Comparison of ENCODE assay signal across 17 cellular contexts in genomic region chr7:35909870-35910357, GRCh38.
DNase-seq lines count a peak whose midpoint lies in the region; ATAC-seq and TF ChIP-seq lines count a peak whose summit lies in the region.
"Had no signal": no experiment of that assay in that cellular context is flagged by ENCODE, and none has a peak within 500 bp of the region (broad histone marks: within the 10 kb centered on the region; RNA-seq: fewer than 3 reads in every experiment).

No MANE protein-coding gene starts in this region.

- H3K4me2 ChIP-seq in neural progenitor cell, result no peak overlapping the region

- no peak for ATAC-seq in HG02885 (IDR thresholded peaks at IDR 0.05; ENCODE audit: poor library complexity, unreplicated experiment)

- H3K4me1 Mint-ChIP-seq in CD8-positive, alpha-beta memory T cell, result peaks cover 6 to 7% (median 7%) of the 10 kb centered on the region in 3 donors
- H3K4me1 Mint-ChIP-seq in neural progenitor cell, result peaks cover 14% of the 10 kb centered on the region

- H3K9ac ChIP-seq in neural progenitor cell, result no peak overlapping the region

- peaks cover 11 to 33% (median 19%) of the 10 kb centered on the region in 3 donors for H3K36me3 Mint-ChIP-seq in CD8-positive, alpha-beta memory T cell
- no peaks in the 10 kb centered on the region for H3K36me3 Mint-ChIP-seq in neural progenitor cell

- H3K4me3 ChIP-seq in CD8-positive, alpha-beta memory T cell (ENCODE audit: low read length), result no peak overlapping the region
- H3K4me3 ChIP-seq in neural progenitor cell, result no peak overlapping the region

- no peaks in the 10 kb centered on the region for H3K27me3 Mint-ChIP-seq in CD8-positive, alpha-beta memory T cell
- peaks cover 4% of the 10 kb centered on the region for H3K27me3 Mint-ChIP-seq in neural progenitor cell (ENCODE audit: insufficient read depth, low read depth)

- H3K36me3 ChIP-seq in CD8-positive, alpha-beta memory T cell (ENCODE audit: insufficient read depth, low read length), result no peaks in the 10 kb centered on the region
- H3K36me3 ChIP-seq in neural progenitor cell, result peaks cover 1% of the 10 kb centered on the region

- H3K27ac ChIP-seq in CD8-positive, alpha-beta memory T cell (ENCODE audit: low read depth, low read length), result no peak overlapping the region
- peak overlapping the region; percentile 76 for H3K27ac ChIP-seq in cingulate gyrus (ENCODE audit: low read depth, low read length)
- H3K27ac ChIP-seq in neural progenitor cell, result no peak overlapping the region
- H3K27ac ChIP-seq: RWPE1 had no signal

- no peak overlapping the region for H2AFZ ChIP-seq in neural progenitor cell (replicated peaks)

- no peaks in the 10 kb centered on the region for H3K27me3 ChIP-seq in CD8-positive, alpha-beta memory T cell (ENCODE audit: insufficient read depth, low read length, poor library complexity, severe bottlenecking)
- no peaks in the 10 kb centered on the region for H3K27me3 ChIP-seq in neural progenitor cell

- H3K4me3 Mint-ChIP-seq in CD8-positive, alpha-beta memory T cell, result no peak overlapping the region
- H3K4me3 Mint-ChIP-seq in neural progenitor cell, result no peak overlapping the region
- H3K4me3 Mint-ChIP-seq: HFFc6 had no signal

- no peaks in the 10 kb centered on the region for H3K4me1 ChIP-seq in CD8-positive, alpha-beta memory T cell (ENCODE audit: insufficient read depth, low read length)
- peaks cover 15% of the 10 kb centered on the region for H3K4me1 ChIP-seq in neural progenitor cell

- CTCF ChIA-PET in CD8-positive, alpha-beta memory T cell (lab: Charles Lee), result interaction anchor here (0.7 to 2.2 kb wide), 5 partner anchors 200 to 485 kb away, joined by 3 to 8 read pairs (median 4); partner anchors contain the start of gene HERPUD2

- H3K27ac Mint-ChIP-seq in CD8-positive, alpha-beta memory T cell, result peak overlapping the region in 5 of 8 donors; percentile 12 to 66 (median 21)
- peak overlapping the region; percentile 25 for H3K27ac Mint-ChIP-seq in neural progenitor cell
- H3K27ac Mint-ChIP-seq: HFFc6 had no signal

- POLR2A ChIA-PET in CD8-positive, alpha-beta memory T cell (lab: Charles Lee), result no interaction called here

- H3K79me2 ChIP-seq in neural progenitor cell (ENCODE audit: low read depth), result no peaks in the 10 kb centered on the region

- H3K9me3 Mint-ChIP-seq in CD8-positive, alpha-beta memory T cell, result no peaks in the 10 kb centered on the region
- H3K9me3 Mint-ChIP-seq in neural progenitor cell, result no peaks in the 10 kb centered on the region
- H3K9me3 Mint-ChIP-seq: HFFc6 had no signal

- no peaks in the 10 kb centered on the region for H4K20me1 ChIP-seq in neural progenitor cell (ENCODE audit: low read depth)

- no peak for DNase-seq in CD8-positive, alpha-beta memory T cell
- peak; percentile 31 for DNase-seq in MV-4-11 (lab: John Stamatoyannopoulos, UW)
- no peak for DNase-seq in neural progenitor cell (ENCODE audit: low spot score)
- no peak for DNase-seq in effector CD8-positive, alpha-beta T cell (lab: John Stamatoyannopoulos, UW)
- no peak for DNase-seq in cerebellar nuclear complex (lab: John Stamatoyannopoulos, UW)
- DNase-seq: C1 segment of cervical spinal cord; COR-L47; HFFc6; Karpas-422; MM.1S; NCI-H1436 treated with DMSO at 0.1 percent for 48 hours; NCI-H2081; NCI-H524 treated with DMSO at 0.1 percent for 48 hours; NK-92 treated with Interleukin-12 subunit alpha and Interleukin-12 subunit beta, amount 100 ng/mL, for 24 hours had no signal

- TF ChIP-seq CTCF in neural progenitor cell (IDR thresholded peaks at IDR 0.05), result no peak

- peaks cover 18% of the 10 kb centered on the region for H3F3A ChIP-seq in neural progenitor cell (ENCODE audit: low read depth)

- no peaks in the 10 kb centered on the region for H3K9me3 ChIP-seq in CD8-positive, alpha-beta memory T cell (ENCODE audit: low read length)
- no peaks in the 10 kb centered on the region for H3K9me3 ChIP-seq in neural progenitor cell (ENCODE audit: low read depth)
